In genomic region chr1:151175910-151176309, GRCh38 we compare ENCODE assay signal across 9 cellular contexts. TPM values are rescaled to one million over a fixed set of nuclear protein-coding genes. Genes with fewer than 3 reads are reported as not detected.
DNase-seq lines count a peak whose midpoint lies in the region; ATAC-seq and TF ChIP-seq lines count a peak whose summit lies in the region.
"Had no signal": no experiment of that assay in that cellular context is flagged by ENCODE, and none has a peak within 500 bp of the region (broad histone marks: within the 10 kb centered on the region; RNA-seq: fewer than 3 reads in every experiment).

TMOD4 (minus strand) TSS chr1:151175981; CDS start chr1:151174875, 1,106 bp downstream.

- peaks cover 5% of the 10 kb centered on the region for H3K4me1 Mint-ChIP-seq in activated T-helper 17 cell treated with anti-CD3 and anti-CD28 coated beads, Interleukin-2, amount 50 U/mL, for 72 hours

- no peaks in the 10 kb centered on the region for H3K27me3 Mint-ChIP-seq in activated T-helper 17 cell treated with anti-CD3 and anti-CD28 coated beads, Interleukin-2, amount 50 U/mL, for 72 hours

- peaks cover 91% of the 10 kb centered on the region for H3K36me3 Mint-ChIP-seq in activated T-helper 17 cell treated with anti-CD3 and anti-CD28 coated beads, Interleukin-2, amount 50 U/mL, for 72 hours (ENCODE audit: low read depth)

- peak; percentile 51 for DNase-seq in AG08396 (ENCODE audit: low spot score)
- DNase-seq in H7 = peak; percentile 79
- no peak for DNase-seq in kidney epithelial cell (ENCODE audit: low read depth)
- no peak for DNase-seq in globus pallidus (ENCODE audit: low spot score)
- no peak for DNase-seq in UCSD-AML1 (lab: John Stamatoyannopoulos, UW; ENCODE audit: unreplicated experiment)
- no peak for DNase-seq in NCI-H524 treated with DMSO at 0.1 percent for 48 hours (lab: John Stamatoyannopoulos, UW)
- no peak for DNase-seq in amniotic stem cell (lab: John Stamatoyannopoulos, UW)

- H3K27ac Mint-ChIP-seq in activated T-helper 17 cell treated with anti-CD3 and anti-CD28 coated beads, Interleukin-2, amount 50 U/mL, for 72 hours = peak within 1 kb of the TSS; percentile 60

- peaks cover 14% of the 10 kb centered on the region for H3K36me3 ChIP-seq in H7 (replicated peaks; ENCODE audit: control insufficient read depth, insufficient read depth, low read length)
- H3K36me3 ChIP-seq in kidney epithelial cell (ENCODE audit: control insufficient read depth, insufficient read depth, low read length) = peaks cover 1% of the 10 kb centered on the region

- H3K4me3 ChIP-seq in H7 (ENCODE audit: insufficient read depth, low read depth, low read length) = no peak within 1 kb of the TSS
- no peak within 1 kb of the TSS for H3K4me3 ChIP-seq in kidney epithelial cell (ENCODE audit: low read depth, low read length)

- peak; percentile 69 for TF ChIP-seq CTCF in kidney epithelial cell (IDR thresholded peaks at IDR 0.05; ENCODE audit: insufficient read depth, low read length, poor library complexity, severe bottlenecking)

- ATAC-seq in activated T-helper 17 cell treated with anti-CD3 and anti-CD28 coated beads, Interleukin-2, amount 50 U/mL, for 72 hours (replicated peaks) = peak; percentile 52

- H3K9me3 Mint-ChIP-seq in activated T-helper 17 cell treated with anti-CD3 and anti-CD28 coated beads, Interleukin-2, amount 50 U/mL, for 72 hours = no peaks in the 10 kb centered on the region

- no peak within 1 kb of the TSS for H3K4me3 Mint-ChIP-seq in activated T-helper 17 cell treated with anti-CD3 and anti-CD28 coated beads, Interleukin-2, amount 50 U/mL, for 72 hours

- H3K27me3 ChIP-seq in H7 (ENCODE audit: control insufficient read depth, insufficient read depth, low read length) (no peaks in the 10 kb centered on the region), kidney epithelial cell (ENCODE audit: control insufficient read depth, insufficient read depth, low read length) (no peaks in the 10 kb centered on the region)

RNA-seq across cellular contexts. Expression of gene TMOD4, which starts in this region (rescaled TPM):
- total RNA-seq in H7 (2014; rRNA removed; shearing (Covaris generic)) = 0.80 TPM in 1 of 2 replicates, not detected in the other
- 1 to 10 TPM in 1 of 2 donors, under 1 TPM in 1; 0.82 to 1.5 TPM for total RNA-seq in activated T-helper 17 cell treated with anti-CD3 and anti-CD28 coated beads, Interleukin-2, amount 50 U/mL, for 72 hours
- not detected in 2 replicates for total RNA-seq in kidney epithelial cell
- total RNA-seq: subcutaneous adipose tissue had no signal

Comparison
In these comparisons a context has a peak if more than half of its experiments do, and no peak if none do; other contexts are left out.
1. Peak in DNase-seq in H7; RNA of the gene not detected or under 1 TPM.